9 cellular contexts compared by ENCODE assay signal in genomic region chr5:119274024-119274766, GRCh38.
A peak's percentile ranks its signal among the peaks of the same experiment; 100 is the strongest.
DNase-seq lines count a peak whose midpoint lies in the region; ATAC-seq and TF ChIP-seq lines count a peak whose summit lies in the region.
"Had no signal": no experiment of that assay in that cellular context is flagged by ENCODE, and none has a peak within 500 bp of the region (broad histone marks: within the 10 kb centered on the region; RNA-seq: fewer than 3 reads in every experiment).

No MANE protein-coding gene starts in this region.

- no peaks in the 10 kb centered on the region for H3K27me3 Mint-ChIP-seq in activated CD4-positive, alpha-beta T cell treated with anti-CD3 and anti-CD28 coated beads, Interleukin-2, amount 10 ng/mL, durations not matched to agents 24 days and 14 days

- TF ChIP-seq CTCF in RWPE2 (IDR thresholded peaks at IDR 0.05; ENCODE audit: poor library complexity, severe bottlenecking) = no peak

- peaks cover 20% of the 10 kb centered on the region for H3K36me3 ChIP-seq in RWPE2 (ENCODE audit: low read depth)
- H3K36me3 ChIP-seq in thymus (ENCODE audit: control insufficient read depth, insufficient read depth) = no peaks in the 10 kb centered on the region

- H3K9me3 Mint-ChIP-seq in activated CD4-positive, alpha-beta T cell treated with anti-CD3 and anti-CD28 coated beads, Interleukin-2, amount 10 ng/mL, durations not matched to agents 24 days and 14 days = no peaks in the 10 kb centered on the region

- no peak for DNase-seq in activated CD4-positive, alpha-beta T cell treated with anti-CD3 and anti-CD28 coated beads, Interleukin-2, amount 10 ng/mL, durations not matched to agents 24 days and 14 days
- no peak for DNase-seq in activated CD4-positive, alpha-beta T cell treated with anti-CD3 and anti-CD28 coated beads for 1 hour
- DNase-seq in RWPE2 (ENCODE audit: low spot score) (peak; percentile 91), glomerular visceral epithelial cell (ENCODE audit: extremely low spot score) (peak; percentile 42), COLO668 (lab: John Stamatoyannopoulos, UW; ENCODE audit: unreplicated experiment) (no peak), T-helper 9 cell (no peak), epidermal melanocyte (ENCODE audit: insufficient read length, low spot score) (no peak)

- H3K27ac ChIP-seq in RWPE2 (ENCODE audit: poor library complexity, severe bottlenecking) = peak overlapping the region; percentile 97
- peak overlapping the region; percentile 75 for H3K27ac ChIP-seq in thymus (ENCODE audit: low read depth)

- H3K4me3 Mint-ChIP-seq in activated CD4-positive, alpha-beta T cell treated with anti-CD3 and anti-CD28 coated beads, Interleukin-2, amount 10 ng/mL, durations not matched to agents 24 days and 14 days = peak overlapping the region; percentile 95

- H3K4me3 ChIP-seq in RWPE2 (ENCODE audit: severe bottlenecking) (no peak overlapping the region), thymus (ENCODE audit: low read length) (peak overlapping the region; percentile 36)

- H3K27me3 ChIP-seq in RWPE2 (ENCODE audit: insufficient read depth, poor library complexity, severe bottlenecking) (no peaks in the 10 kb centered on the region), thymus (ENCODE audit: control insufficient read depth, insufficient read depth) (no peaks in the 10 kb centered on the region)

- peaks cover 85% of the 10 kb centered on the region for H3K4me1 Mint-ChIP-seq in activated CD4-positive, alpha-beta T cell treated with anti-CD3 and anti-CD28 coated beads, Interleukin-2, amount 10 ng/mL, durations not matched to agents 24 days and 14 days

- peaks cover 32% of the 10 kb centered on the region for H3K36me3 Mint-ChIP-seq in activated CD4-positive, alpha-beta T cell treated with anti-CD3 and anti-CD28 coated beads, Interleukin-2, amount 10 ng/mL, durations not matched to agents 24 days and 14 days (ENCODE audit: low read depth)

- intact Hi-C loops in activated CD4-positive, alpha-beta T cell treated with anti-CD3 and anti-CD28 coated beads, Interleukin-2, amount 10 ng/mL, durations not matched to agents 24 days and 14 days (cut with micrococcal nuclease) = loop anchor here (1.0 to 2.0 kb wide), 4 partner anchors 35 to 123 kb away; no protein-coding TSS in a partner anchor

- H3K27ac Mint-ChIP-seq in activated CD4-positive, alpha-beta T cell treated with anti-CD3 and anti-CD28 coated beads, Interleukin-2, amount 10 ng/mL, durations not matched to agents 24 days and 14 days = peak overlapping the region; percentile 95

- peak; percentile 78 for ATAC-seq in RWPE2 (ENCODE audit: low read depth)
- ATAC-seq: Right ventricle myocardium inferior had no signal

- H3K9me3 ChIP-seq in RWPE2 (ENCODE audit: severe bottlenecking) (no peaks in the 10 kb centered on the region), thymus (ENCODE audit: control insufficient read depth) (no peaks in the 10 kb centered on the region)

- WGBS in thymus = 79% methylated on average over 5 of the region's 5 CpGs

- H3K4me1 ChIP-seq in RWPE2 (ENCODE audit: insufficient read depth, poor library complexity, severe bottlenecking) (peaks cover 80% of the 10 kb centered on the region), thymus (ENCODE audit: control insufficient read depth, insufficient read depth, low read length) (peaks cover 65% of the 10 kb centered on the region)

Comparison
In these comparisons a context has a peak if more than half of its experiments do, and no peak if none do; other contexts are left out.
1. DNase-seq: peak in RWPE2 (single experiment) and glomerular visceral epithelial cell (single experiment); none in activated CD4-positive, alpha-beta T cell treated with anti-CD3 and anti-CD28 coated beads, Interleukin-2, amount 10 ng/mL, durations not matched to agents 24 days and 14 days (single experiment), activated CD4-positive, alpha-beta T cell treated with anti-CD3 and anti-CD28 coated beads for 1 hour (single experiment), COLO668 (single experiment), T-helper 9 cell (single experiment) and epidermal melanocyte (single experiment).